In the genomic region with DNA sequence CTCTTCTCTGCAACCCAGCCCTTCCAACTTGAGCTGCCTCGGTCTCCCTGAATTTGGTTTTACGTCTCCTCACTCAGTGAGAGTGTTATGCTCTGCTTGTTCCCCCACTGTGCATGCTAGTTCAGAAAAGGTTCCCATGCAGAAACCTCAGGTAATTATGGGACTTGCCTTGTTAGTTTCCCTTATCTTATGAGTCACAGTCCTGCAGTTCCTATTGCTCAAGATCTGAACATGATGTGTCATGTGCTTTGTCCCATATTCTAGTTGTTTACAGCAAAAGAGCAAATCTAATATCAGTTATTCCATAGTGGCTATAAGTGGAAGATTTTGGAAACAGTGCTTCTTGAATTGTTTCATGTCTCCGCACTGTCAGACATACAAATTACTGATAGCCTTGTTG, we compare ENCODE assay signal across 8 cellular contexts.
A peak's percentile ranks its signal among the peaks of the same experiment; 100 is the strongest.
DNase-seq lines count a peak whose midpoint lies in the region; ATAC-seq and TF ChIP-seq lines count a peak whose summit lies in the region.

No MANE protein-coding gene starts in this region.

- in situ Hi-C loops in brain microvascular endothelial cell (cut with HindIII; ENCODE audit: low pct_ligation_motif_present, low sequenced_read_pairs), result no loop called here

- no peaks in the 10 kb centered on the region for H3K36me3 ChIP-seq in brain microvascular endothelial cell (replicated peaks)

- ATAC-seq in GM19463 (IDR thresholded peaks at IDR 0.05; ENCODE audit: unreplicated experiment) (peak; percentile 96), HG03378 (IDR thresholded peaks at IDR 0.05; ENCODE audit: unreplicated experiment) (peak; percentile 80)

- H3K27ac ChIP-seq in brain microvascular endothelial cell, result peak overlapping the region; percentile 25
- no peak overlapping the region for H3K27ac ChIP-seq in caudate nucleus (ENCODE audit: low read depth, low read length)

- H3K27me3 ChIP-seq in brain microvascular endothelial cell (replicated peaks), result no peaks in the 10 kb centered on the region

- TF ChIP-seq CTCF in brain microvascular endothelial cell (IDR thresholded peaks at IDR 0.05; ENCODE audit: low read depth, low read length, missing control alignments), result no peak

- no peak overlapping the region for H3K4me3 ChIP-seq in brain microvascular endothelial cell (ENCODE audit: low read depth, low read length)

- peak; percentile 47 for DNase-seq in AG08396 (ENCODE audit: low spot score)
- DNase-seq in brain microvascular endothelial cell, result peak; percentile 68
- no peak for DNase-seq in NCI-H1436 treated with DMSO at 0.1 percent for 48 hours (lab: John Stamatoyannopoulos, UW)
- DNase-seq in caudate nucleus (lab: John Stamatoyannopoulos, UW), result no peak
- DNase-seq in GDM1 (lab: John Stamatoyannopoulos, UW), result no peak
- no peak for DNase-seq in activated CD4-positive, alpha-beta T cell treated with anti-CD3 and anti-CD28 coated beads for 4 hours

Comparison
In these comparisons a context has a peak if more than half of its experiments do, and no peak if none do; other contexts are left out.
1. DNase-seq: peak in AG08396 (single experiment) and brain microvascular endothelial cell (single experiment); none in NCI-H1436 treated with DMSO at 0.1 percent for 48 hours (single experiment), caudate nucleus (0 of 61), GDM1 (single experiment) and activated CD4-positive, alpha-beta T cell treated with anti-CD3 and anti-CD28 coated beads for 4 hours (0 of 2).